26 cellular contexts compared by ENCODE assay signal in genomic region chr4:3689006-3689405, GRCh38.
"Had no signal": no experiment of that assay in that cellular context is flagged by ENCODE, and none has a peak within 500 bp of the region (broad histone marks: within the 10 kb centered on the region; RNA-seq: fewer than 3 reads in every experiment).

No MANE protein-coding gene starts in this region.

- H3K4me1 Mint-ChIP-seq: activated naive CD8-positive, alpha-beta T cell treated with anti-CD3 and anti-CD28 coated beads, Interleukin-2, amount 50 U/mL, for 24 hours; stimulated activated naive B cell treated with anti-CD40 and anti-IgM and Interleukin-4, amounts not matched to agents 10 μg/mL and 1 μg/mL and 100 μg/mL, for 72 hours had no signal

- H3K4me1 ChIP-seq: breast epithelium, esophagus muscularis mucosa, foreskin keratinocyte, heart right ventricle, left ventricle myocardium inferior, pancreas, psoas muscle, tibial nerve had no signal

- H3K4me3 ChIP-seq: breast epithelium, esophagus muscularis mucosa, heart right ventricle, left ventricle myocardium inferior, pancreas, psoas muscle, tibial nerve had no signal

- H3K27ac ChIP-seq: breast epithelium, esophagus muscularis mucosa, foreskin keratinocyte, heart right ventricle, left ventricle myocardium inferior, pancreas, psoas muscle, tibial nerve had no signal

- H3K9me3 Mint-ChIP-seq: activated naive CD4-positive, alpha-beta T cell treated with anti-CD3 and anti-CD28 coated beads for 36 hours; activated naive CD8-positive, alpha-beta T cell treated with anti-CD3 and anti-CD28 coated beads, Interleukin-2, amount 50 U/mL, for 24 hours; T-helper 2 cell treated with Interferon-gamma antibody and Interleukin-4, amounts not matched to agents 5 μg/mL and 100 μg/mL, for 36 hours had no signal

- H3K27me3 Mint-ChIP-seq: activated naive CD8-positive, alpha-beta T cell treated with anti-CD3 and anti-CD28 coated beads, Interleukin-2, amount 50 U/mL, for 24 hours had no signal

- H3K36me3 Mint-ChIP-seq: stimulated activated naive B cell treated with anti-CD40 and anti-IgM and Interleukin-4, amounts not matched to agents 10 μg/mL and 1 μg/mL and 100 μg/mL, for 72 hours had no signal

- DNase-seq: activated CD4-positive, alpha-beta T cell treated with anti-CD3 and anti-CD28 coated beads for 4 hours; activated CD4-positive, alpha-beta T cell treated with anti-CD3 and anti-CD28 coated beads, Interleukin-2, amount 50 U/mL, for 4 hours; activated CD8-positive, alpha-beta memory T cell treated with anti-CD3 and anti-CD28 coated beads for 24 hours; activated effector memory CD4-positive, alpha-beta T cell treated with Interleukin-2 at 50 U/mL for 16 hours; activated naive CD4-positive, alpha-beta T cell treated with anti-CD3 and anti-CD28 coated beads for 36 hours; activated naive CD8-positive, alpha-beta T cell treated with anti-CD3 and anti-CD28 coated beads, Interleukin-2, amount 50 U/mL, for 24 hours; amygdala; central memory CD4-positive, alpha-beta T cell; dermis blood vessel endothelial cell; effector CD4-positive, alpha-beta T cell; foreskin keratinocyte; heart right ventricle; kidney glomerular epithelial cell; left ventricle myocardium inferior; mammary epithelial cell; nucleus accumbens; stimulated activated CD4-positive, alpha-beta T cell treated with anti-CD3 and anti-CD28 coated beads, Interleukin-15, amount 100 ng/mL, for 24 hours; stimulated activated CD4-positive, alpha-beta T cell treated with anti-CD3 and anti-CD28 coated beads, Interleukin-2, amount 100 ng/mL, for 24 hours; stimulated activated naive B cell treated with anti-CD40 and anti-IgM and Interleukin-4, amounts not matched to agents 10 μg/mL and 1 μg/mL and 100 μg/mL, for 72 hours; T-helper 1 cell had no signal

- H3K4me3 Mint-ChIP-seq: activated naive CD4-positive, alpha-beta T cell treated with anti-CD3 and anti-CD28 coated beads for 36 hours; activated naive CD8-positive, alpha-beta T cell treated with anti-CD3 and anti-CD28 coated beads, Interleukin-2, amount 50 U/mL, for 24 hours; stimulated activated naive B cell treated with anti-CD40 and anti-IgM and Interleukin-4, amounts not matched to agents 10 μg/mL and 1 μg/mL and 100 μg/mL, for 72 hours; T-helper 2 cell treated with Interferon-gamma antibody and Interleukin-4, amounts not matched to agents 5 μg/mL and 100 μg/mL, for 36 hours had no signal

- H3K9me3 ChIP-seq: breast epithelium, esophagus muscularis mucosa, left ventricle myocardium inferior, pancreas, psoas muscle had no signal

- H3K36me3 ChIP-seq: breast epithelium, esophagus muscularis mucosa, heart right ventricle, left ventricle myocardium inferior, pancreas, tibial nerve had no signal

- H3K27ac Mint-ChIP-seq: activated naive CD4-positive, alpha-beta T cell treated with anti-CD3 and anti-CD28 coated beads for 36 hours; activated naive CD8-positive, alpha-beta T cell treated with anti-CD3 and anti-CD28 coated beads, Interleukin-2, amount 50 U/mL, for 24 hours; stimulated activated naive B cell treated with anti-CD40 and anti-IgM and Interleukin-4, amounts not matched to agents 10 μg/mL and 1 μg/mL and 100 μg/mL, for 72 hours; T-helper 2 cell treated with Interferon-gamma antibody and Interleukin-4, amounts not matched to agents 5 μg/mL and 100 μg/mL, for 36 hours had no signal

- H3K27me3 ChIP-seq: pancreas, tibial nerve had no signal
